2 cellular contexts compared by ENCODE assay signal in the genomic region with DNA sequence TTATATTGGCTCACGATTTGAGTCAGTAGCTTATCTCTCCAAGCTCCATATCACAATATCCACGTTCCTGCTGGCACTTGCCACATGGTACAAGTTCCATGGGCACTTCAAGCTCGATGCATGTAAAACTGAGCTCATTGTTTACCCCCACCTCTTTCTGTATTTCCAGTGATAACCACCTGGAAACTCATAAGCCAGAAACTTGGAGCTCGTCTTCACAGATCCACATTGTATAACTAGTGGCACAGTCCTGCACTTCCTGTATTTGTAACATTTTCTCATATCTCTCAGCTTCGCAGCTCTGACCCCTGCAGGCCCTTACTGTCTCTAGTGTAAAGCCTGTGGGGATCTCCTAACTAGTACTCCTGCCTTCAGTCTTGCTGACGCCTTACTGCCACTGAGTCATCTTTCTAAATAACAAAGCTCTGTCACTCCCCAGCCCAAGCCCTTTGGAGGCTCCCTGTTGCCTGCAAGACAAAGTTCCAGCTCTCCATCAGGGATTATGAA.
TF ChIP-seq lines count a peak whose summit lies in the region.

No MANE protein-coding gene starts in this region.

TF ChIP-seq in GM23338, 12 proteins besides CTCF, POLR2A, EP300 and RAD21 (continues in another document):
- TF ChIP-seq ZNF462 (CRISPR knock-in tag; IDR thresholded peaks at IDR 0.05) = no peak
- TF ChIP-seq, protein P1, sequence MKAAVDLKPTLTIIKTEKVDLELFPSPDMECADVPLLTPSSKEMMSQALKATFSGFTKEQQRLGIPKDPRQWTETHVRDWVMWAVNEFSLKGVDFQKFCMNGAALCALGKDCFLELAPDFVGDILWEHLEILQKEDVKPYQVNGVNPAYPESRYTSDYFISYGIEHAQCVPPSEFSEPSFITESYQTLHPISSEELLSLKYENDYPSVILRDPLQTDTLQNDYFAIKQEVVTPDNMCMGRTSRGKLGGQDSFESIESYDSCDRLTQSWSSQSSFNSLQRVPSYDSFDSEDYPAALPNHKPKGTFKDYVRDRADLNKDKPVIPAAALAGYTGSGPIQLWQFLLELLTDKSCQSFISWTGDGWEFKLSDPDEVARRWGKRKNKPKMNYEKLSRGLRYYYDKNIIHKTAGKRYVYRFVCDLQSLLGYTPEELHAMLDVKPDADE (IDR thresholded peaks at IDR 0.05) = no peak
- no peak for TF ChIP-seq NANOG (IDR thresholded peaks at IDR 0.05; ENCODE audit: borderline replicate concordance)
- TF ChIP-seq STAT1 (IDR thresholded peaks at IDR 0.05; ENCODE audit: unreplicated experiment) = no peak
- no peak for TF ChIP-seq JUNB (IDR thresholded peaks at IDR 0.05; ENCODE audit: unreplicated experiment)
- no peak for TF ChIP-seq ZNF114 (CRISPR knock-in tag; IDR thresholded peaks at IDR 0.05)
- no peak for TF ChIP-seq CREB1 (CRISPR knock-in tag; IDR thresholded peaks at IDR 0.05; ENCODE audit: low read depth)
- TF ChIP-seq POLR2AphosphoS5 (IDR thresholded peaks at IDR 0.05; ENCODE audit: low read depth) = no peak
- no peak for TF ChIP-seq ZNF331 (CRISPR knock-in tag; IDR thresholded peaks at IDR 0.05; ENCODE audit: low read depth)
- no peak for TF ChIP-seq EZH2 (IDR thresholded peaks at IDR 0.05; ENCODE audit: low read depth, unreplicated experiment)
- TF ChIP-seq EZH2phosphoT487 (IDR thresholded peaks at IDR 0.05; ENCODE audit: unreplicated experiment) = no peak

TF ChIP-seq in SK-N-SH, 30 proteins besides CTCF, POLR2A, EP300 and RAD21 (continued from another document):
- TF ChIP-seq PBX3 (IDR thresholded peaks at IDR 0.05) = no peak
- TF ChIP-seq, protein P2, sequence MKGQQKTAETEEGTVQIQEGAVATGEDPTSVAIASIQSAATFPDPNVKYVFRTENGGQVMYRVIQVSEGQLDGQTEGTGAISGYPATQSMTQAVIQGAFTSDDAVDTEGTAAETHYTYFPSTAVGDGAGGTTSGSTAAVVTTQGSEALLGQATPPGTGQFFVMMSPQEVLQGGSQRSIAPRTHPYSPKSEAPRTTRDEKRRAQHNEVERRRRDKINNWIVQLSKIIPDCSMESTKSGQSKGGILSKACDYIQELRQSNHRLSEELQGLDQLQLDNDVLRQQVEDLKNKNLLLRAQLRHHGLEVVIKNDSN (IDR thresholded peaks at IDR 0.05; ENCODE audit: borderline replicate concordance, low read depth) = no peak
- TF ChIP-seq RFX5 (IDR thresholded peaks at IDR 0.05; ENCODE audit: low read length) = no peak
- no peak for TF ChIP-seq YY1 (IDR thresholded peaks at IDR 0.05; ENCODE audit: low read depth)
